Comparison of ENCODE assay signal across 9 cellular contexts in genomic region chr7:37765872-37766525, GRCh38.
DNase-seq lines count a peak whose midpoint lies in the region; ATAC-seq and TF ChIP-seq lines count a peak whose summit lies in the region.
"Had no signal": no experiment of that assay in that cellular context is flagged by ENCODE, and none has a peak within 500 bp of the region (broad histone marks: within the 10 kb centered on the region; RNA-seq: fewer than 3 reads in every experiment).

No MANE protein-coding gene starts in this region.

- no peak for TF ChIP-seq CTCF in GM23338 (conservative IDR thresholded peaks at IDR 0.05; ENCODE audit: low read depth in 2 of 2)
- no peak for TF ChIP-seq CTCF in natural killer cell (IDR thresholded peaks at IDR 0.05)

- ATAC-seq in GM18907 (IDR thresholded peaks at IDR 0.05; ENCODE audit: unreplicated experiment) (peak; percentile 93), GM23338 (no peak), natural killer cell (peak in 2 of 3 donors; percentile 44 to 56)

- H2AFZ ChIP-seq in GM23338: peak overlapping the region; percentile 43; the same call in 1 of the 2 replicates

- DNase-seq in GM23338 (ENCODE audit: low spot score): no peak
- DNase-seq in Kasumi-1 (lab: John Stamatoyannopoulos, UW): peak; percentile 90 to 94
- no peak for DNase-seq in natural killer cell
- no peak for DNase-seq in NCI-H1417 treated with DMSO at 0.1 percent for 48 hours (lab: John Stamatoyannopoulos, UW)
- DNase-seq in DMS 273 treated with DMSO at 0.1 percent for 48 hours (lab: John Stamatoyannopoulos, UW): no peak
- DNase-seq in NCI-H82 treated with DMSO at 0.1 percent for 48 hours (lab: John Stamatoyannopoulos, UW; ENCODE audit: unreplicated experiment): no peak
- DNase-seq in NCI-H1105 treated with DMSO at 0.1 percent for 48 hours (lab: John Stamatoyannopoulos, UW): no peak
- DNase-seq: heart right ventricle had no signal

- no peaks in the 10 kb centered on the region for H3K36me3 ChIP-seq in GM23338 (ENCODE audit: insufficient read depth)
- H3K36me3 ChIP-seq: heart right ventricle had no signal

- no peaks in the 10 kb centered on the region for H3K9me2 ChIP-seq in GM23338 (ENCODE audit: insufficient read depth)

- no peak overlapping the region for H3K27ac ChIP-seq in GM23338 (ENCODE audit: low read depth)

- no peaks in the 10 kb centered on the region for H3K4me1 ChIP-seq in GM23338 (ENCODE audit: insufficient read depth)

- H3K27me3 Mint-ChIP-seq in GM23338 (ENCODE audit: insufficient read depth, low read depth, poor library complexity) (peaks cover 1% of the 10 kb centered on the region), natural killer cell (ENCODE audit: low read depth in 2 of 2) (no peaks in the 10 kb centered on the region)

- H3K36me3 Mint-ChIP-seq in GM23338 (ENCODE audit: low read depth) (peaks cover 3% of the 10 kb centered on the region; the same call in 1 of the 3 replicates), natural killer cell (peaks cover 9% of the 10 kb centered on the region)

- peaks cover 6% of the 10 kb centered on the region for H3K9me3 Mint-ChIP-seq in GM23338
- peaks cover 0 to 3% of the 10 kb centered on the region in 2 donors for H3K9me3 Mint-ChIP-seq in natural killer cell

- intact Hi-C loops in natural killer cell (cut with micrococcal nuclease): no loop called here

- no peaks in the 10 kb centered on the region for H3K79me2 ChIP-seq in GM23338 (replicated peaks; ENCODE audit: insufficient read depth)

- no peaks in the 10 kb centered on the region for H3K27me3 ChIP-seq in GM23338 (ENCODE audit: insufficient read depth)
- H3K27me3 ChIP-seq: heart right ventricle had no signal

- H3K4me2 ChIP-seq in GM23338: no peak overlapping the region

- no peaks in the 10 kb centered on the region for H3K4me1 Mint-ChIP-seq in GM23338
- H3K4me1 Mint-ChIP-seq in natural killer cell: peaks cover 38 to 40% of the 10 kb centered on the region in 2 donors

- H3F3A ChIP-seq in GM23338 (replicated peaks; ENCODE audit: low read depth): no peaks in the 10 kb centered on the region

- H3K4me3 Mint-ChIP-seq in GM23338: no peak overlapping the region
- H3K4me3 Mint-ChIP-seq in natural killer cell: peak overlapping the region; percentile 7

- H4K20me1 ChIP-seq in GM23338 (replicated peaks; ENCODE audit: insufficient read depth): no peaks in the 10 kb centered on the region

- no peak overlapping the region for H3K4me3 ChIP-seq in GM23338

- H3K27ac Mint-ChIP-seq in GM23338 (no peak overlapping the region), natural killer cell (peak overlapping the region; percentile 29 to 61)

TF ChIP-seq in GM23338, 12 proteins besides CTCF, POLR2A, EP300 and RAD21 (continues in another document):
- TF ChIP-seq EZH2 (IDR thresholded peaks at IDR 0.05; ENCODE audit: low read depth, unreplicated experiment) (no peak), ZNF331 (CRISPR knock-in tag; IDR thresholded peaks at IDR 0.05; ENCODE audit: low read depth) (no peak), POLR2AphosphoS5 (IDR thresholded peaks at IDR 0.05; ENCODE audit: low read depth) (no peak), STAT1 (IDR thresholded peaks at IDR 0.05; ENCODE audit: unreplicated experiment) (no peak), EZH2phosphoT487 (IDR thresholded peaks at IDR 0.05; ENCODE audit: unreplicated experiment) (no peak), ETS1 (IDR thresholded peaks at IDR 0.05) (no peak), JUNB (IDR thresholded peaks at IDR 0.05; ENCODE audit: unreplicated experiment) (no peak), NANOG (IDR thresholded peaks at IDR 0.05; ENCODE audit: borderline replicate concordance) (no peak), REST (IDR thresholded peaks at IDR 0.05; ENCODE audit: unreplicated experiment) (no peak)
- TF ChIP-seq, protein P1, sequence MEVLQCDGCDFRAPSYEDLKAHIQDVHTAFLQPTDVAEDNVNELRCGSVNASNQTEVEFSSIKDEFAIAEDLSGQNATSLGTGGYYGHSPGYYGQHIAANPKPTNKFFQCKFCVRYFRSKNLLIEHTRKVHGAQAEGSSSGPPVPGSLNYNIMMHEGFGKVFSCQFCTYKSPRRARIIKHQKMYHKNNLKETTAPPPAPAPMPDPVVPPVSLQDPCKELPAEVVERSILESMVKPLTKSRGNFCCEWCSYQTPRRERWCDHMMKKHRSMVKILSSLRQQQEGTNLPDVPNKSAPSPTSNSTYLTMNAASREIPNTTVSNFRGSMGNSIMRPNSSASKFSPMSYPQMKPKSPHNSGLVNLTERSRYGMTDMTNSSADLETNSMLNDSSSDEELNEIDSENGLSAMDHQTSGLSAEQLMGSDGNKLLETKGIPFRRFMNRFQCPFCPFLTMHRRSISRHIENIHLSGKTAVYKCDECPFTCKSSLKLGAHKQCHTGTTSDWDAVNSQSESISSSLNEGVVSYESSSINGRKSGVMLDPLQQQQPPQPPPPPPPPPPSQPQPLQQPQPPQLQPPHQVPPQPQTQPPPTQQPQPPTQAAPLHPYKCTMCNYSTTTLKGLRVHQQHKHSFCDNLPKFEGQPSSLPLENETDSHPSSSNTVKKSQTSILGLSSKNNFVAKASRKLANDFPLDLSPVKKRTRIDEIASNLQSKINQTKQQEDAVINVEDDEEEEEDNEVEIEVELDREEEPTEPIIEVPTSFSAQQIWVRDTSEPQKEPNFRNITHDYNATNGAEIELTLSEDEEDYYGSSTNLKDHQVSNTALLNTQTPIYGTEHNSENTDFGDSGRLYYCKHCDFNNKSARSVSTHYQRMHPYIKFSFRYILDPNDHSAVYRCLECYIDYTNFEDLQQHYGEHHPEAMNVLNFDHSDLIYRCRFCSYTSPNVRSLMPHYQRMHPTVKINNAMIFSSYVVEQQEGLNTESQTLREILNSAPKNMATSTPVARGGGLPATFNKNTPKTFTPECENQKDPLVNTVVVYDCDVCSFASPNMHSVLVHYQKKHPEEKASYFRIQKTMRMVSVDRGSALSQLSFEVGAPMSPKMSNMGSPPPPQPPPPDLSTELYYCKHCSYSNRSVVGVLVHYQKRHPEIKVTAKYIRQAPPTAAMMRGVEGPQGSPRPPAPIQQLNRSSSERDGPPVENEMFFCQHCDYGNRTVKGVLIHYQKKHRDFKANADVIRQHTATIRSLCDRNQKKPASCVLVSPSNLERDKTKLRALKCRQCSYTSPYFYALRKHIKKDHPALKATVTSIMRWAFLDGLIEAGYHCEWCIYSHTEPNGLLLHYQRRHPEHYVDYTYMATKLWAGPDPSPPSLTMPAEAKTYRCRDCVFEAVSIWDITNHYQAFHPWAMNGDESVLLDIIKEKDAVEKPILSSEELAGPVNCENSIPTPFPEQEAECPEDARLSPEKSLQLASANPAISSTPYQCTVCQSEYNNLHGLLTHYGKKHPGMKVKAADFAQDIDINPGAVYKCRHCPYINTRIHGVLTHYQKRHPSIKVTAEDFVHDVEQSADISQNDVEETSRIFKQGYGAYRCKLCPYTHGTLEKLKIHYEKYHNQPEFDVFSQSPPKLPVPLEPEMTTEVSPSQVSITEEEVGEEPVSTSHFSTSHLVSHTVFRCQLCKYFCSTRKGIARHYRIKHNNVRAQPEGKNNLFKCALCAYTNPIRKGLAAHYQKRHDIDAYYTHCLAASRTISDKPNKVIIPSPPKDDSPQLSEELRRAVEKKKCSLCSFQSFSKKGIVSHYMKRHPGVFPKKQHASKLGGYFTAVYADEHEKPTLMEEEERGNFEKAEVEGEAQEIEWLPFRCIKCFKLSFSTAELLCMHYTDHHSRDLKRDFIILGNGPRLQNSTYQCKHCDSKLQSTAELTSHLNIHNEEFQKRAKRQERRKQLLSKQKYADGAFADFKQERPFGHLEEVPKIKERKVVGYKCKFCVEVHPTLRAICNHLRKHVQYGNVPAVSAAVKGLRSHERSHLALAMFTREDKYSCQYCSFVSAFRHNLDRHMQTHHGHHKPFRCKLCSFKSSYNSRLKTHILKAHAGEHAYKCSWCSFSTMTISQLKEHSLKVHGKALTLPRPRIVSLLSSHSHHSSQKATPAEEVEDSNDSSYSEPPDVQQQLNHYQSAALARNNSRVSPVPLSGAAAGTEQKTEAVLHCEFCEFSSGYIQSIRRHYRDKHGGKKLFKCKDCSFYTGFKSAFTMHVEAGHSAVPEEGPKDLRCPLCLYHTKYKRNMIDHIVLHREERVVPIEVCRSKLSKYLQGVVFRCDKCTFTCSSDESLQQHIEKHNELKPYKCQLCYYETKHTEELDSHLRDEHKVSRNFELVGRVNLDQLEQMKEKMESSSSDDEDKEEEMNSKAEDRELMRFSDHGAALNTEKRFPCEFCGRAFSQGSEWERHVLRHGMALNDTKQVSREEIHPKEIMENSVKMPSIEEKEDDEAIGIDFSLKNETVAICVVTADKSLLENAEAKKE (CRISPR knock-in tag; IDR thresholded peaks at IDR 0.05): no peak

Comparison
In these comparisons a context has a peak if more than half of its experiments do, and no peak if none do; other contexts are left out.
1. DNase-seq: peak in Kasumi-1 (2 of 2); none in GM23338 (single experiment), natural killer cell (single experiment), NCI-H1417 treated with DMSO at 0.1 percent for 48 hours (single experiment), DMS 273 treated with DMSO at 0.1 percent for 48 hours (single experiment), NCI-H82 treated with DMSO at 0.1 percent for 48 hours (single experiment) and NCI-H1105 treated with DMSO at 0.1 percent for 48 hours (single experiment).